Comparison of ENCODE assay signal across 23 cellular contexts in genomic region chr5:5420251-5420650, GRCh38. TPM values are rescaled to one million over a fixed set of nuclear protein-coding genes. Genes with fewer than 3 reads are reported as not detected.
DNase-seq lines count a peak whose midpoint lies in the region; ATAC-seq, FAIRE-seq and TF ChIP-seq lines count a peak whose summit lies in the region.
"Had no signal": no experiment of that assay in that cellular context is flagged by ENCODE, and none has a peak within 500 bp of the region (broad histone marks: within the 10 kb centered on the region; RNA-seq: fewer than 3 reads in every experiment).

No MANE protein-coding gene starts in this region.

- intact Hi-C loops in K562 (cut with micrococcal nuclease) (no loop called here), heart right ventricle (cut with DNase I) (loop anchor here in 3 of 10 donors (2.0 to 5.0 kb wide), 3 partner anchors 539 to 543 kb away; no protein-coding TSS in a partner anchor)

- no peak for ATAC-seq in activated T-cell treated with anti-CD3 and anti-CD28 coated beads, Interleukin-2, amount 50 U/mL, for 4 hours
- no peak for ATAC-seq in K562
- ATAC-seq in GM18511 (IDR thresholded peaks at IDR 0.05; ENCODE audit: unreplicated experiment), result no peak
- ATAC-seq in GM19023 (IDR thresholded peaks at IDR 0.05; ENCODE audit: unreplicated experiment), result no peak
- ATAC-seq in heart right ventricle, result no peak
- ATAC-seq: activated naive CD4-positive, alpha-beta T cell treated with anti-CD3 and anti-CD28 coated beads, Interleukin-2, amount 50 U/mL, for 72 hours; gastrocnemius medialis; left lung; Panc1; stimulated activated naive B cell treated with anti-CD40 and anti-IgM and Interleukin-4, amounts not matched to agents 10 μg/mL and 1 μg/mL and 100 μg/mL, for 72 hours had no signal

- in situ Hi-C loops in K562 (cut with MboI), result loop anchor here (25.0 kb wide), 1 partner anchor 533 kb away; no protein-coding TSS in a partner anchor

- H3K79me2 ChIP-seq in K562 (ENCODE audit: control insufficient read depth, insufficient read depth, low read length), result peaks cover 28% of the 10 kb centered on the region

- H3K4me1 ChIP-seq in K562 (replicated peaks in 1 of 2; ENCODE audit: control insufficient read depth in 2 of 2, insufficient read depth in 2 of 2, low read length in 2 of 2) (peaks cover 18 to 24% of the 10 kb centered on the region in 2 experiments), skeletal muscle satellite cell (ENCODE audit: control insufficient read depth, insufficient read depth, low read length) (peaks cover 49% of the 10 kb centered on the region), heart right ventricle (peaks cover 9 to 44% (median 31%) of the 10 kb centered on the region in 9 donors)

- no peak for FAIRE-seq in K562 (lab: Jason Lieb, UNC)
- FAIRE-seq: bronchial epithelial cell had no signal

- TF ChIP-seq RAD21 in K562 (CRISPR knock-in tag; conservative IDR thresholded peaks at IDR 0.05 in 1 of 2, IDR thresholded peaks at IDR 0.05 in 1 of 2), result no peak

- WGBS in K562 (ENCODE audit: insufficient coverage, low coverage, missing lambda C conversion rate), result 69% methylated on average over 3 of the region's 3 CpGs
- 86 to 90% methylated on average over 3 of the region's 3 CpGs for WGBS in heart right ventricle, 2 donors

- no peaks in the 10 kb centered on the region for H3K27me3 Mint-ChIP-seq in activated T-cell treated with anti-CD3 and anti-CD28 coated beads, Interleukin-2, amount 50 U/mL, for 4 hours (ENCODE audit: low read depth)
- H3K27me3 Mint-ChIP-seq: stimulated activated naive B cell treated with anti-CD40 and anti-IgM and Interleukin-4, amounts not matched to agents 10 μg/mL and 1 μg/mL and 100 μg/mL, for 72 hours had no signal

- H4K20me1 ChIP-seq in K562 (replicated peaks; ENCODE audit: control insufficient read depth, insufficient read depth, low read length), result peaks cover 10% of the 10 kb centered on the region; the same call in 1 of the 2 replicates

- peaks cover 4% of the 10 kb centered on the region for H3K9me1 ChIP-seq in K562 (ENCODE audit: control insufficient read depth, insufficient read depth, low read length)

- TF ChIP-seq EP300 in K562 (IDR thresholded peaks at IDR 0.05; ENCODE audit: low read length), result no peak

- H3K36me3 Mint-ChIP-seq in activated T-cell treated with anti-CD3 and anti-CD28 coated beads, Interleukin-2, amount 50 U/mL, for 4 hours (ENCODE audit: insufficient read depth), result peaks cover 8% of the 10 kb centered on the region
- H3K36me3 Mint-ChIP-seq: CD14-positive monocyte had no signal

- H3K4me3 Mint-ChIP-seq in activated T-cell treated with anti-CD3 and anti-CD28 coated beads, Interleukin-2, amount 50 U/mL, for 4 hours, result peak overlapping the region; percentile 98
- H3K4me3 Mint-ChIP-seq: stimulated activated naive B cell treated with anti-CD40 and anti-IgM and Interleukin-4, amounts not matched to agents 10 μg/mL and 1 μg/mL and 100 μg/mL, for 72 hours had no signal

- peaks cover 0 to 4% of the 10 kb centered on the region in 2 experiments; a peak in 1 of 5 replicates for H3K27me3 ChIP-seq in K562 (ENCODE audit: control insufficient read depth in 2 of 2, insufficient read depth in 2 of 2, low read length in 2 of 2)
- H3K27me3 ChIP-seq in skeletal muscle satellite cell (ENCODE audit: control insufficient read depth, insufficient read depth, low read length), result no peaks in the 10 kb centered on the region
- H3K27me3 ChIP-seq in heart right ventricle, result no peaks in the 10 kb centered on the region
- H3K27me3 ChIP-seq: gastrocnemius medialis, left lung, right atrium auricular region, tibial nerve had no signal

- no peak overlapping the region for H3K27ac ChIP-seq in K562 (ENCODE audit: extremely low read depth, low read depth, low read length)
- no peak overlapping the region for H3K27ac ChIP-seq in heart right ventricle
- H3K27ac ChIP-seq: gastrocnemius medialis, left lung, neutrophil, right atrium auricular region, SK-N-MC, tibial nerve had no signal

- POLR2A ChIA-PET in K562 (lab: Yijun Ruan, JAX), result no interaction called here

- BruUV-seq in K562 (replicated peaks; lab: Mats Ljungman, UMichigan), result no TSS peak

- H3K4me2 ChIP-seq in K562 (ENCODE audit: insufficient read depth, low read length) (no peak overlapping the region), skeletal muscle satellite cell (ENCODE audit: low read length) (peak overlapping the region; percentile 70)

- DNase-seq in activated T-cell treated with anti-CD3 and anti-CD28 coated beads, Interleukin-2, amount 50 U/mL, for 4 hours, result no peak
- DNase-seq in activated T-cell treated with anti-CD3 and anti-CD28 coated beads, Interleukin-2, amount 50 U/mL, for 1 hour, result no peak
- peak; percentile 47 for DNase-seq in LNCaP clone FGC (ENCODE audit: low read depth)
- no peak for DNase-seq in K562 (ENCODE audit: extremely low read depth in 1 of 4, low spot score in 3 of 4)
- no peak for DNase-seq in heart right ventricle
- DNase-seq: activated CD4-positive, alpha-beta T cell treated with anti-CD3 and anti-CD28 coated beads, Interleukin-2, amount 50 U/mL, for 1 hour; DMS79 treated with DMSO at 0.1 percent for 48 hours; gastrocnemius medialis; H7; left lung; NCI-H1092; stimulated activated naive B cell treated with anti-CD40 and anti-IgM and Interleukin-4, amounts not matched to agents 10 μg/mL and 1 μg/mL and 100 μg/mL, for 72 hours had no signal

- no peaks in the 10 kb centered on the region for H3K9me3 Mint-ChIP-seq in activated T-cell treated with anti-CD3 and anti-CD28 coated beads, Interleukin-2, amount 50 U/mL, for 4 hours
- H3K9me3 Mint-ChIP-seq: activated naive CD4-positive, alpha-beta T cell treated with anti-CD3 and anti-CD28 coated beads, Interleukin-2, amount 50 U/mL, for 72 hours; CD14-positive monocyte; stimulated activated naive B cell treated with anti-CD40 and anti-IgM and Interleukin-4, amounts not matched to agents 10 μg/mL and 1 μg/mL and 100 μg/mL, for 72 hours had no signal

- CTCF ChIA-PET in K562 (lab: Yijun Ruan, JAX; ENCODE audit: low intra/inter-chr PET ratio), result interaction anchor here (0.7 to 2.2 kb wide), 4 partner anchors 279 to 553 kb away, joined by 3 to 26 read pairs (median 6); no protein-coding TSS in a partner anchor

- peaks cover 18% of the 10 kb centered on the region for H3K4me1 Mint-ChIP-seq in activated T-cell treated with anti-CD3 and anti-CD28 coated beads, Interleukin-2, amount 50 U/mL, for 4 hours (ENCODE audit: low read depth)

- peaks cover 10% of the 10 kb centered on the region; the same call in 2 of the 3 replicates for H3K36me3 ChIP-seq in K562 (ENCODE audit: control insufficient read depth, insufficient read depth, low read length)
- no peaks in the 10 kb centered on the region for H3K36me3 ChIP-seq in skeletal muscle satellite cell (ENCODE audit: insufficient read depth, low read length)
- H3K36me3 ChIP-seq in heart right ventricle, result no peaks in the 10 kb centered on the region
- H3K36me3 ChIP-seq: gastrocnemius medialis, left lung, neutrophil, right atrium auricular region had no signal

- H3K4me3 ChIP-seq in LNCaP clone FGC (ENCODE audit: low read depth, low read length) (no peak overlapping the region), K562 (no peak overlapping the region), skeletal muscle satellite cell (ENCODE audit: low read length) (no peak overlapping the region), heart right ventricle (no peak overlapping the region)
- H3K4me3 ChIP-seq: gastrocnemius medialis, right atrium auricular region had no signal

- TF ChIP-seq POLR2A in K562 (conservative IDR thresholded peaks at IDR 0.05), result no peak

- TF ChIP-seq CTCF in LNCaP clone FGC (IDR thresholded peaks at IDR 0.05; ENCODE audit: control insufficient read depth, extremely low read depth, insufficient read depth), result no peak
- no peak for TF ChIP-seq CTCF in K562 (IDR thresholded peaks at IDR 0.05 in 2 of 3, conservative IDR thresholded peaks at IDR 0.05 in 1 of 3; ENCODE audit: insufficient read depth in 2 of 3, low read depth in 1 of 3, low read length in 3 of 3)
- TF ChIP-seq CTCF in heart right ventricle (IDR thresholded peaks at IDR 0.05), result no peak

- peak overlapping the region; percentile 99 for H2AFZ ChIP-seq in K562 (ENCODE audit: low read depth, low read length)

- H3K9ac ChIP-seq in K562 (ENCODE audit: insufficient read depth in 1 of 2, low read depth in 2 of 2, low read length in 2 of 2) (0 out of 4 replicates have a peak overlapping the region, but pooled peaks of 1 of the 2 experiments have one; percentile 90), skeletal muscle satellite cell (ENCODE audit: low read depth, low read length) (no peak overlapping the region)

- H3K9me3 ChIP-seq in K562 (replicated peaks; ENCODE audit: control insufficient read depth, insufficient read depth, low read depth, low read length), result no peaks in the 10 kb centered on the region
- no peaks in the 10 kb centered on the region for H3K9me3 ChIP-seq in skeletal muscle satellite cell (replicated peaks; ENCODE audit: low read length)
- no peaks in the 10 kb centered on the region for H3K9me3 ChIP-seq in heart right ventricle
- H3K9me3 ChIP-seq: gastrocnemius medialis, left lung, neutrophil, right atrium auricular region, tibial nerve had no signal

TF ChIP-seq in K562, 482 proteins besides CTCF, POLR2A, EP300 and RAD21 (continues in another document):
- TF ChIP-seq ZNF146 (CRISPR knock-in tag; IDR thresholded peaks at IDR 0.05; ENCODE audit: unreplicated experiment), result no peak
- TF ChIP-seq HSF4 (CRISPR knock-in tag; IDR thresholded peaks at IDR 0.05; ENCODE audit: borderline replicate concordance), result no peak

RNA-seq across cellular contexts. Expression of gene ICE1, which starts 2.2 kb away (rescaled TPM):
- total RNA-seq in activated T-cell treated with anti-CD3 and anti-CD28 coated beads, Interleukin-2, amount 50 U/mL, for 4 hours, result 10 to 100 TPM; 40.2 to 42.0 (median 41.1) TPM
- 19.3 and 80.1 TPM in 2 replicates for total RNA-seq in K562 (2011; cell fraction: chromatin; rRNA removed; ENCODE audit: low replicate concordance)
- 13.0 and 20.4 TPM in 2 replicates for total RNA-seq in K562 (2011; cell fraction: nucleolus; rRNA removed)
- total RNA-seq in K562 (2011; cell fraction: nucleoplasm; rRNA removed), result 35.6 and 41.7 TPM in 2 replicates
- total RNA-seq in K562 (2014; rRNA removed), result 19.1 and 21.3 TPM in 2 replicates
- 40.9 and 44.6 TPM in 2 replicates for total RNA-seq in K562 (2014; rRNA removed; fragmentation: Illumina TruSeq; extraction: Trizol)
- 46.1 and 47.4 TPM in 2 replicates for total RNA-seq in K562 (2015; rRNA removed; fragmentation: Illumina TruSeq; extraction: Trizol)
- 31.3 and 33.2 TPM in 2 replicates for total RNA-seq in K562 (2021)
- 18.5 and 28.2 TPM in 2 replicates for polyA plus RNA-seq in K562 (2011; rRNA removed)
- polyA plus RNA-seq in K562 (2011; cell fraction: cytosol; rRNA removed), result 8.7 and 12.1 TPM in 2 replicates
- 25.9 and 29.4 TPM in 2 replicates for polyA plus RNA-seq in K562 (2011; cell fraction: nucleus; rRNA removed)
- 12.7 and 17.1 TPM in 2 replicates for polyA plus RNA-seq in K562 (2012)
- 26.9 and 33.6 TPM in 2 replicates for polyA plus RNA-seq in K562 (2014; fragmentation: Illumina TruSeq; extraction: Trizol)
- polyA plus RNA-seq in K562 (2014; fragmentation: Nextera tagmentation; extraction: Ambion mirVana), result 1 to 10 TPM; 4.9 to 8.5 TPM
- 20.8 and 21.3 TPM in 2 replicates for polyA plus RNA-seq in K562 (2014; rRNA removed)
- polyA minus RNA-seq in K562 (2011; rRNA and poly(A)+ RNA removed), result 75.3 and 75.8 TPM in 2 replicates
- 21.0 and 26.1 TPM in 2 replicates for polyA minus RNA-seq in K562 (2011; cell fraction: cytosol; rRNA and poly(A)+ RNA removed)
- 56.4 and 83.1 TPM in 2 replicates for polyA minus RNA-seq in K562 (2011; cell fraction: nucleus; rRNA and poly(A)+ RNA removed)
- 24.5 and 26.4 TPM in 2 replicates for total RNA-seq in skeletal muscle satellite cell (2012; rRNA removed)
- total RNA-seq in heart right ventricle, result 10 to 100 TPM; 16.7 to 20.3 (median 18.6) TPM
- 1 to 10 TPM; 4.8 to 6.3 TPM for polyA plus RNA-seq in heart right ventricle
